In the genomic region with DNA sequence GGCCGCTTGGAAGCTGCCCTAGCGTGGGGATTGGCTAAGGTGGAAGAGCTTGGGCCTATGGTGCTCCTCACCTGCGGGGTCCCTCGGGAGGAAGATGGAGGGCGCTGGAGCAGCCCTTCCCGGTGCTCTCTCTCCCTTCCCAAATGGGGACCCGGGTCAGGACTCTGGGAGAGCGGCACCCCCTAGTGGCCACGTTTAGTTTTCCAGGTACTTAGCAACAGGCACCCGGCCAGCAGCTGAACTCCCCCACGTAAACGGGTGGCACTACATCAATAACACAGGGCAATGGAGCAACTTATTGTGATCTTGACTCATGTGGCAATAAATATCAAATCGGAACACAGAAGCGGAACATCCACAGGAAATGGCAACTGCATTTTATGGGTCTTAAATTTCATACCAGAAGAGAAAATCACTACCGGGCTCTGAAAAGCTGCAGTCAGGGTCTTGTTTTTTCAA, we compare ENCODE assay signal across 1 cellular context.
A peak's percentile ranks its signal among the peaks of the same experiment; 100 is the strongest.
TF ChIP-seq lines count a peak whose summit lies in the region.

No MANE protein-coding gene starts in this region.

TF ChIP-seq in HEK293, 187 proteins besides CTCF, POLR2A, EP300 and RAD21 (continued from another document and continues in another):
- TF ChIP-seq ZBTB49 (tag by site-specific recombination; IDR thresholded peaks at IDR 0.05; ENCODE audit: low read depth) = no peak
- TF ChIP-seq ZNF792 (tag by site-specific recombination; IDR thresholded peaks at IDR 0.05) = no peak
- peak; percentile 48; the same call in 1 of the 2 replicates for TF ChIP-seq OSR2 (tag by site-specific recombination; IDR thresholded peaks at IDR 0.05)
- TF ChIP-seq GLIS2 (tag by site-specific recombination; IDR thresholded peaks at IDR 0.05) = no peak
- no peak for TF ChIP-seq ZNF26 (tag by site-specific recombination; IDR thresholded peaks at IDR 0.05)
- TF ChIP-seq ZXDB (tag by site-specific recombination; IDR thresholded peaks at IDR 0.05) = no peak
- no peak for TF ChIP-seq KLF16 (tag by site-specific recombination; IDR thresholded peaks at IDR 0.05)
- TF ChIP-seq ZEB2 (tag by site-specific recombination; IDR thresholded peaks at IDR 0.05) = peak; percentile 32; the same call in 1 of the 2 replicates
- TF ChIP-seq SP7 (tag by site-specific recombination; IDR thresholded peaks at IDR 0.05) = peak; percentile 33; the same call in 1 of the 2 replicates
- no peak for TF ChIP-seq ZNF670 (tag by site-specific recombination; IDR thresholded peaks at IDR 0.05; ENCODE audit: low read depth)
- TF ChIP-seq ZNF324 (tag by site-specific recombination; IDR thresholded peaks at IDR 0.05) = 0 out of 2 replicates have a peak, but pooled peaks have one; percentile 27
- TF ChIP-seq, protein P1, sequence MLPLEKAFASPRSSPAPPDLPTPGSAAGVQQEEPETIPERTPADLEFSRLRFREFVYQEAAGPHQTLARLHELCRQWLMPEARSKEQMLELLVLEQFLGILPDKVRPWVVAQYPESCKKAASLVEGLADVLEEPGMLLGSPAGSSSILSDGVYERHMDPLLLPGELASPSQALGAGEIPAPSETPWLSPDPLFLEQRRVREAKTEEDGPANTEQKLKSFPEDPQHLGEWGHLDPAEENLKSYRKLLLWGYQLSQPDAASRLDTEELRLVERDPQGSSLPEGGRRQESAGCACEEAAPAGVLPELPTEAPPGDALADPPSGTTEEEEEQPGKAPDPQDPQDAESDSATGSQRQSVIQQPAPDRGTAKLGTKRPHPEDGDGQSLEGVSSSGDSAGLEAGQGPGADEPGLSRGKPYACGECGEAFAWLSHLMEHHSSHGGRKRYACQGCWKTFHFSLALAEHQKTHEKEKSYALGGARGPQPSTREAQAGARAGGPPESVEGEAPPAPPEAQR (tag by site-specific recombination; IDR thresholded peaks at IDR 0.05) = no peak
- TF ChIP-seq ZNF629 (tag by site-specific recombination; IDR thresholded peaks at IDR 0.05) = no peak
- TF ChIP-seq MEIS1 (CRISPR knock-in tag; IDR thresholded peaks at IDR 0.05; ENCODE audit: borderline replicate concordance) = no peak
- TF ChIP-seq ZNF624 (tag by site-specific recombination; IDR thresholded peaks at IDR 0.05) = no peak
- TF ChIP-seq SCRT1 (tag by site-specific recombination; IDR thresholded peaks at IDR 0.05; ENCODE audit: borderline replicate concordance) = peak; percentile 93
- no peak for TF ChIP-seq REPIN1 (tag by site-specific recombination; IDR thresholded peaks at IDR 0.05; ENCODE audit: low read depth)
- TF ChIP-seq, protein P2, sequence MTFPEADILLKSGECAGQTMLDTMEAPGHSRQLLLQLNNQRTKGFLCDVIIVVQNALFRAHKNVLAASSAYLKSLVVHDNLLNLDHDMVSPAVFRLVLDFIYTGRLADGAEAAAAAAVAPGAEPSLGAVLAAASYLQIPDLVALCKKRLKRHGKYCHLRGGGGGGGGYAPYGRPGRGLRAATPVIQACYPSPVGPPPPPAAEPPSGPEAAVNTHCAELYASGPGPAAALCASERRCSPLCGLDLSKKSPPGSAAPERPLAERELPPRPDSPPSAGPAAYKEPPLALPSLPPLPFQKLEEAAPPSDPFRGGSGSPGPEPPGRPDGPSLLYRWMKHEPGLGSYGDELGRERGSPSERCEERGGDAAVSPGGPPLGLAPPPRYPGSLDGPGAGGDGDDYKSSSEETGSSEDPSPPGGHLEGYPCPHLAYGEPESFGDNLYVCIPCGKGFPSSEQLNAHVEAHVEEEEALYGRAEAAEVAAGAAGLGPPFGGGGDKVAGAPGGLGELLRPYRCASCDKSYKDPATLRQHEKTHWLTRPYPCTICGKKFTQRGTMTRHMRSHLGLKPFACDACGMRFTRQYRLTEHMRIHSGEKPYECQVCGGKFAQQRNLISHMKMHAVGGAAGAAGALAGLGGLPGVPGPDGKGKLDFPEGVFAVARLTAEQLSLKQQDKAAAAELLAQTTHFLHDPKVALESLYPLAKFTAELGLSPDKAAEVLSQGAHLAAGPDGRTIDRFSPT (tag by site-specific recombination; IDR thresholded peaks at IDR 0.05) = no peak
- TF ChIP-seq FEZF1 (tag by site-specific recombination; IDR thresholded peaks at IDR 0.05) = 0 out of 2 replicates have a peak, but pooled peaks have one; percentile 7
- 0 out of 2 replicates have a peak, but pooled peaks have one; percentile 13 for TF ChIP-seq ZNF513 (tag by site-specific recombination; IDR thresholded peaks at IDR 0.05)
- TF ChIP-seq, protein P3, sequence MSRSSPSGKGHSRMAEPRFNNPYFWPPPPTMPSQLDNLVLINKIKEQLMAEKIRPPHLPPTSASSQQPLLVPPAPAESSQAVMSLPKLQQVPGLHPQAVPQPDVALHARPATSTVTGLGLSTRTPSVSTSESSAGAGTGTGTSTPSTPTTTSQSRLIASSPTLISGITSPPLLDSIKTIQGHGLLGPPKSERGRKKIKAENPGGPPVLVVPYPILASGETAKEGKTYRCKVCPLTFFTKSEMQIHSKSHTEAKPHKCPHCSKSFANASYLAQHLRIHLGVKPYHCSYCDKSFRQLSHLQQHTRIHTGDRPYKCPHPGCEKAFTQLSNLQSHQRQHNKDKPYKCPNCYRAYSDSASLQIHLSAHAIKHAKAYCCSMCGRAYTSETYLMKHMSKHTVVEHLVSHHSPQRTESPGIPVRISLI (tag by site-specific recombination; IDR thresholded peaks at IDR 0.05) = no peak
- no peak for TF ChIP-seq ZNF211 (tag by site-specific recombination; IDR thresholded peaks at IDR 0.05; ENCODE audit: low read depth)
- TF ChIP-seq ZNF623 (tag by site-specific recombination; IDR thresholded peaks at IDR 0.05) = no peak
- no peak for TF ChIP-seq ZNF423 (tag by site-specific recombination; IDR thresholded peaks at IDR 0.05)
- TF ChIP-seq, protein P4, sequence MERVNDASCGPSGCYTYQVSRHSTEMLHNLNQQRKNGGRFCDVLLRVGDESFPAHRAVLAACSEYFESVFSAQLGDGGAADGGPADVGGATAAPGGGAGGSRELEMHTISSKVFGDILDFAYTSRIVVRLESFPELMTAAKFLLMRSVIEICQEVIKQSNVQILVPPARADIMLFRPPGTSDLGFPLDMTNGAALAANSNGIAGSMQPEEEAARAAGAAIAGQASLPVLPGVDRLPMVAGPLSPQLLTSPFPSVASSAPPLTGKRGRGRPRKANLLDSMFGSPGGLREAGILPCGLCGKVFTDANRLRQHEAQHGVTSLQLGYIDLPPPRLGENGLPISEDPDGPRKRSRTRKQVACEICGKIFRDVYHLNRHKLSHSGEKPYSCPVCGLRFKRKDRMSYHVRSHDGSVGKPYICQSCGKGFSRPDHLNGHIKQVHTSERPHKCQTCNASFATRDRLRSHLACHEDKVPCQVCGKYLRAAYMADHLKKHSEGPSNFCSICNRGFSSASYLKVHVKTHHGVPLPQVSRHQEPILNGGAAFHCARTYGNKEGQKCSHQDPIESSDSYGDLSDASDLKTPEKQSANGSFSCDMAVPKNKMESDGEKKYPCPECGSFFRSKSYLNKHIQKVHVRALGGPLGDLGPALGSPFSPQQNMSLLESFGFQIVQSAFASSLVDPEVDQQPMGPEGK (tag by site-specific recombination; IDR thresholded peaks at IDR 0.05) = peak; percentile 45; the same call in 1 of the 2 replicates
- no peak for TF ChIP-seq ZNF404 (tag by site-specific recombination; IDR thresholded peaks at IDR 0.05)
- peak; percentile 50; the same call in 1 of the 2 replicates for TF ChIP-seq YY1 (tag by site-specific recombination; IDR thresholded peaks at IDR 0.05)
- peak; percentile 56 for TF ChIP-seq ZNF692 (tag by site-specific recombination; IDR thresholded peaks at IDR 0.05)
- TF ChIP-seq ZBTB26 (tag by site-specific recombination; optimal IDR thresholded peaks at IDR 0.05) = no peak
- TF ChIP-seq MZF1 (tag by site-specific recombination; IDR thresholded peaks at IDR 0.05; ENCODE audit: borderline replicate concordance) = 0 out of 2 replicates have a peak, but pooled peaks have one; percentile 29
- no peak for TF ChIP-seq KLF8 (tag by site-specific recombination; IDR thresholded peaks at IDR 0.05)
- TF ChIP-seq, protein P5, sequence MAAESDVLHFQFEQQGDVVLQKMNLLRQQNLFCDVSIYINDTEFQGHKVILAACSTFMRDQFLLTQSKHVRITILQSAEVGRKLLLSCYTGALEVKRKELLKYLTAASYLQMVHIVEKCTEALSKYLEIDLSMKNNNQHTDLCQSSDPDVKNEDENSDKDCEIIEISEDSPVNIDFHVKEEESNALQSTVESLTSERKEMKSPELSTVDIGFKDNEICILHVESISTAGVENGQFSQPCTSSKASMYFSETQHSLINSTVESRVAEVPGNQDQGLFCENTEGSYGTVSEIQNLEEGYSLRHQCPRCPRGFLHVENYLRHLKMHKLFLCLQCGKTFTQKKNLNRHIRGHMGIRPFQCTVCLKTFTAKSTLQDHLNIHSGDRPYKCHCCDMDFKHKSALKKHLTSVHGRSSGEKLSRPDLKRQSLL (tag by site-specific recombination; IDR thresholded peaks at IDR 0.05) = peak; percentile 95
- peak; percentile 96 for TF ChIP-seq IKZF3 (tag by site-specific recombination; IDR thresholded peaks at IDR 0.05)
- TF ChIP-seq PRDM10 (tag by site-specific recombination; IDR thresholded peaks at IDR 0.05) = peak; percentile 64
